ENCODE assay signal across 1 cellular context in the genomic region with DNA sequence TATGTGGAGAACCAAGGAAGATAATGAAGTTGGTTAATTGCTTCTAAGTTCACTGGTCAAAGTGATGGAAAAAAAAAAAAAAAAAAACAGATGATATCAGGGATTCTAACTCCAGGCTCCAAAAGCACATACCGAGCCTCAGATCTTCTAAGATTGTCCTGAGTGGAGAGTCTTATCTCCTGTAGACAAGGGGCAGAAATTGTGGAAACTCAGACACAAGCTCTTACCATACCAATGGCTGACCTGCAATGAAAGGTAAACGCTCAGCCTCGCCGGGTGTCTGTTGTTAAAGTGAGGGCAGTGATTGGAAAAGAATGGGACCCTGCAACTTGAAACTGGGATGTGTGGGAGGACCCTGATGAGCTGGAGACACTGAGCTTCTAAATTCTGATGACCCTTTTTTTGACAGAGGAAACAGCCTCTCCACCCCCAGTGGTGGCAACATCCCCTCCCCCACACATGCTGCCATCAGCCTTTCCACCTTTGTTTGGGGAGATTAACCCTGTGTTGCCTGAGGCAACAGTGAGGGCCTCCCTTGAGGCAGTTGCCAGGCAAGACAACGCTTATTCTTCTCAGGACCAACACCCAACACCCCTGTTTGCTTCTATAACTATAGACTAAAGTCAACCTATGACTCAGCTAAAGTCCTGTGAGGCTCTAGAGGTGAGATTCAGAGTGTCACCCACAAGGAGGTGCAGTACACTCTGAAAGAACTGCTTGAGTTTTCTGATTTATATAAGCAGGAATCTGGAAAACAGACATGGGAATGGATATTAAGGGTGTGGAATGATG.
TF ChIP-seq lines count a peak whose summit lies in the region.

No MANE protein-coding gene starts in this region.

TF ChIP-seq in H1, 55 proteins besides CTCF, POLR2A, EP300 and RAD21:
- TF ChIP-seq BACH1 (IDR thresholded peaks at IDR 0.05; ENCODE audit: low read length) (peak; percentile 82), SP1 (IDR thresholded peaks at IDR 0.05; ENCODE audit: low read depth, low read length) (peak; percentile 47; the same call in 1 of the 2 replicates), NANOG (IDR thresholded peaks at IDR 0.05; ENCODE audit: insufficient read depth, low read depth, low read length, poor library complexity, severe bottlenecking) (no peak), MAX (IDR thresholded peaks at IDR 0.05) (peak; percentile 44; the same call in 1 of the 2 replicates), YY1 (IDR thresholded peaks at IDR 0.05; ENCODE audit: low read depth, low read length) (0 out of 2 replicates have a peak, but pooled peaks have one; percentile 18), POLR2AphosphoS5 (IDR thresholded peaks at IDR 0.05; ENCODE audit: low read depth, low read length) (no peak)
- TF ChIP-seq, protein P1, sequence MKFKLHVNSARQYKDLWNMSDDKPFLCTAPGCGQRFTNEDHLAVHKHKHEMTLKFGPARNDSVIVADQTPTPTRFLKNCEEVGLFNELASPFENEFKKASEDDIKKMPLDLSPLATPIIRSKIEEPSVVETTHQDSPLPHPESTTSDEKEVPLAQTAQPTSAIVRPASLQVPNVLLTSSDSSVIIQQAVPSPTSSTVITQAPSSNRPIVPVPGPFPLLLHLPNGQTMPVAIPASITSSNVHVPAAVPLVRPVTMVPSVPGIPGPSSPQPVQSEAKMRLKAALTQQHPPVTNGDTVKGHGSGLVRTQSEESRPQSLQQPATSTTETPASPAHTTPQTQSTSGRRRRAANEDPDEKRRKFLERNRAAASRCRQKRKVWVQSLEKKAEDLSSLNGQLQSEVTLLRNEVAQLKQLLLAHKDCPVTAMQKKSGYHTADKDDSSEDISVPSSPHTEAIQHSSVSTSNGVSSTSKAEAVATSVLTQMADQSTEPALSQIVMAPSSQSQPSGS (IDR thresholded peaks at IDR 0.05; ENCODE audit: low read length), result no peak
